In the genomic region with DNA sequence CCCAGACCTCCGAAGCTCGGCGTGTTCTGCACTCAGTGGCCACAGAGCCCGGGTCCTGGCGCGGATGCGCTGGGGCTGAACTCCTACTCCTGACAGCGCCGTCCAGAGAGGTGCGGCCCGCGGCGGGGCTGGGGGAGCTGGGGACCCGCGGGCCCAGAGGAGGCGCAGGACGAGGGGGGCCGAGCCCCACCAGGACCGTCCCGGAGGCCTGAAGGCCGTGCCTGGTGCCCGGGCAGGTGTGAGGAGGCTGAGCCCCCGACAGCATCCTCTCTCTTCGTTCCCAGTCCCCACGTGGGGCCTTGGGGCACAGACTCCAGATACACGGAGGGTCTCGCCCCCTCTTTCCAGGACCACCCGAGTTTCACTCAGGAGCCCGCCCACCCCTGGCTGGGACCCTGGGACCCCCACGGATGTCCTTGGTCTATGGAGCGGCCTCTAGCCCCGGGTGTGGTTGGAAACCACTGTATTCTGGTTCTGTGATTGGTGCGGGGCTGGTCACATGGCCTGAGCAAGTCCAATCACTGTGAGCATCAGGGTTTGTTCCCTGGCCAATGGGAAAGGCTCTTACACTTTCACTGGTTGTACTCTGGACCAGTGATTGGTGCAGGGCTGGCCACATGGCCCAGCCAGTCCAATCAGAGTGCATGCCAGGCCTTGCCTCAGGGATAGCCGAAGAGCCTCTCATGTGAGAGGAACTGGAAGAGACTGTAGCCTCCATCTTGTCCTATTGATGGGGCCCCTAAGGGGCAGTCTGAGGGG, we compare ENCODE assay signal across 20 cellular contexts.
"Had no signal": no experiment of that assay in that cellular context is flagged by ENCODE, and none has a peak within 500 bp of the region (broad histone marks: within the 10 kb centered on the region; RNA-seq: fewer than 3 reads in every experiment).

No MANE protein-coding gene starts in this region.

- H3K9me3 ChIP-seq: spleen, tibial nerve had no signal

- ATAC-seq: activated T-cell treated with anti-CD3 and anti-CD28 coated beads, Interleukin-2, amount 50 U/mL, for 72 hours; left cardiac atrium had no signal

- H3K4me3 Mint-ChIP-seq: activated CD4-positive, alpha-beta memory T cell treated with anti-CD3 and anti-CD28 coated beads for 36 hours; activated naive CD8-positive, alpha-beta T cell treated with anti-CD3 and anti-CD28 coated beads, Interleukin-2, amount 10 ng/mL, durations not matched to agents 7 days and 5 days; activated T-cell treated with anti-CD3 and anti-CD28 coated beads, Interleukin-2, amount 50 U/mL, for 72 hours had no signal

- H3K4me1 ChIP-seq: tibial nerve had no signal

- H3K27ac ChIP-seq: cardiac muscle cell, dorsolateral prefrontal cortex, epithelial cell of prostate, spleen, tibial nerve, VCaP had no signal

- H3K36me3 Mint-ChIP-seq: activated CD4-positive, alpha-beta memory T cell treated with anti-CD3 and anti-CD28 coated beads for 36 hours; activated naive CD8-positive, alpha-beta T cell treated with anti-CD3 and anti-CD28 coated beads, Interleukin-2, amount 10 ng/mL, durations not matched to agents 7 days and 5 days had no signal

- H3K27me3 ChIP-seq: cardiac muscle cell, tibial nerve had no signal

- DNase-seq: activated CD4-positive, alpha-beta memory T cell treated with anti-CD3 and anti-CD28 coated beads for 36 hours; activated naive CD4-positive, alpha-beta T cell; activated naive CD8-positive, alpha-beta T cell treated with anti-CD3 and anti-CD28 coated beads, Interleukin-2, amount 10 ng/mL, durations not matched to agents 7 days and 5 days; activated T-cell treated with anti-CD3 and anti-CD28 coated beads, Interleukin-2, amount 50 U/mL, for 72 hours; amygdala; dorsolateral prefrontal cortex; foreskin fibroblast; left cardiac atrium; occipital lobe; spleen; stimulated activated naive CD4-positive, alpha-beta T cell; substantia nigra; SW 1271; T-helper 2 cell had no signal

- H3K4me1 Mint-ChIP-seq: activated naive CD8-positive, alpha-beta T cell treated with anti-CD3 and anti-CD28 coated beads, Interleukin-2, amount 10 ng/mL, durations not matched to agents 7 days and 5 days had no signal

- H3K4me3 ChIP-seq: cardiac muscle cell, dorsolateral prefrontal cortex, spleen, tibial nerve had no signal

- H3K27me3 Mint-ChIP-seq: activated CD4-positive, alpha-beta memory T cell treated with anti-CD3 and anti-CD28 coated beads for 36 hours had no signal

- H3K27ac Mint-ChIP-seq: activated CD4-positive, alpha-beta memory T cell treated with anti-CD3 and anti-CD28 coated beads for 36 hours; activated naive CD8-positive, alpha-beta T cell treated with anti-CD3 and anti-CD28 coated beads, Interleukin-2, amount 10 ng/mL, durations not matched to agents 7 days and 5 days; activated T-cell treated with anti-CD3 and anti-CD28 coated beads, Interleukin-2, amount 50 U/mL, for 72 hours had no signal

- FAIRE-seq: islet of Langerhans, urothelium cell line had no signal

- H3K9me3 Mint-ChIP-seq: activated CD4-positive, alpha-beta memory T cell treated with anti-CD3 and anti-CD28 coated beads for 36 hours; activated naive CD8-positive, alpha-beta T cell treated with anti-CD3 and anti-CD28 coated beads, Interleukin-2, amount 10 ng/mL, durations not matched to agents 7 days and 5 days; activated T-cell treated with anti-CD3 and anti-CD28 coated beads, Interleukin-2, amount 50 U/mL, for 72 hours had no signal

- H3K36me3 ChIP-seq: cardiac muscle cell, spleen, tibial nerve had no signal
